ENCODE assay signal across 8 cellular contexts in the genomic region with DNA sequence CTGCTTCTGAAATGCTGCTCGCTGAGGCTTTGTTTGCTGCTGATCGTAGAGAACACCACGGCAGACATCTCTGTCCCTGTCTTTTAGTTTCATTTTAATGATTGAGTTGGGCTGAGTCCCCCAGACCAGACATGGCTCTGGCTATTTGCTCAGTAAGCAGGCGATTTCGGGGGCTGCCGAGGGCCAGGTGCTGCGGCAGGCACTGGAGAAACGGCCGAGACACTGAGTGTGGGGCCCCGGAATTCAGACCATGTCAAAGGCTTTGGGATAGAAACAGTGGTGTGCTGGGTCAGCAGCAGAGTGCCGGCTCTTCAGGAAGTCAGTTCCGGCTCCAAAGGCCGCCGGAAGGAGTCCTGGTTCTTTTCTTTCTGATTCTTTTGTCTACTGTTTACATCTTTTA. TPM values are rescaled to one million over a fixed set of nuclear protein-coding genes. Genes with fewer than 3 reads are reported as not detected.
DNase-seq lines count a peak whose midpoint lies in the region; ATAC-seq lines count a peak whose summit lies in the region.

No MANE protein-coding gene starts in this region.

- peak overlapping the region; percentile 25; the same call in 1 of the 2 replicates for H3K4me3 ChIP-seq in BLaER1
- peak overlapping the region; percentile 23 to 61 for H3K4me3 ChIP-seq in muscle layer of colon (ENCODE audit: low read depth in 1 of 2, low read length in 2 of 2)

- H3K36me3 ChIP-seq in BLaER1 (peaks cover 20% of the 10 kb centered on the region), muscle layer of colon (ENCODE audit: insufficient read depth, low read length) (no peaks in the 10 kb centered on the region)

- H3K9ac ChIP-seq in BLaER1 (peak overlapping the region; percentile 63), muscle layer of colon (ENCODE audit: low read length) (no peak overlapping the region)

- H3K4me2 ChIP-seq in BLaER1, result peak overlapping the region; percentile 79

- H4K20me1 ChIP-seq in BLaER1, result no peaks in the 10 kb centered on the region

- intact Hi-C loops in sciatic nerve (cut with DNase I), result no loop called here

- no peaks in the 10 kb centered on the region for H3K27me3 ChIP-seq in BLaER1
- H3K27me3 ChIP-seq in muscle layer of colon (ENCODE audit: control insufficient read depth in 1 of 2, insufficient read depth in 2 of 2, low read length in 2 of 2), result no peaks in the 10 kb centered on the region

- DNase-seq in HuH-7.5 (ENCODE audit: low spot score) (peak; percentile 28), caudate nucleus (lab: John Stamatoyannopoulos, UW) (no peak), sciatic nerve (ENCODE audit: low spot score) (no peak), NCI-H146 treated with DMSO at 0.1 percent for 48 hours (lab: John Stamatoyannopoulos, UW; ENCODE audit: unreplicated experiment) (no peak)
- DNase-seq in stimulated activated CD4-positive, alpha-beta T cell treated with anti-CD3 and anti-CD28 coated beads, Interleukin-2, amount 100 ng/mL, for 24 hours, result no peak

- H3K4me1 ChIP-seq in BLaER1 (peaks cover 51% of the 10 kb centered on the region), muscle layer of colon (ENCODE audit: insufficient read depth, low read length) (peaks cover 14% of the 10 kb centered on the region)

- ATAC-seq in GM21367 (IDR thresholded peaks at IDR 0.05; ENCODE audit: unreplicated experiment), result no peak
- no peak for ATAC-seq in sciatic nerve

- H3K9me3 ChIP-seq in BLaER1, result no peaks in the 10 kb centered on the region
- H3K9me3 ChIP-seq in muscle layer of colon (ENCODE audit: low read length), result no peaks in the 10 kb centered on the region

- H3K27ac ChIP-seq in BLaER1 (peak overlapping the region; percentile 37; the same call in 1 of the 2 replicates), caudate nucleus (ENCODE audit: low read depth, low read length) (peak overlapping the region; percentile 32), muscle layer of colon (ENCODE audit: low read depth, low read length) (no peak overlapping the region)

RNA-seq across cellular contexts. Expression of a gene that starts 5.0 kb away (rescaled TPM):
- total RNA-seq in sciatic nerve, result 12.4 TPM

RNA-seq across cellular contexts. Expression of a gene that starts 29.3 kb away (rescaled TPM):
- total RNA-seq in sciatic nerve, result 11.1 TPM

RNA-seq across cellular contexts. Expression of a gene that starts 60.0 kb away (rescaled TPM):
- 13.3 TPM for total RNA-seq in sciatic nerve
